ENCODE assay signal across 8 cellular contexts in the genomic region with DNA sequence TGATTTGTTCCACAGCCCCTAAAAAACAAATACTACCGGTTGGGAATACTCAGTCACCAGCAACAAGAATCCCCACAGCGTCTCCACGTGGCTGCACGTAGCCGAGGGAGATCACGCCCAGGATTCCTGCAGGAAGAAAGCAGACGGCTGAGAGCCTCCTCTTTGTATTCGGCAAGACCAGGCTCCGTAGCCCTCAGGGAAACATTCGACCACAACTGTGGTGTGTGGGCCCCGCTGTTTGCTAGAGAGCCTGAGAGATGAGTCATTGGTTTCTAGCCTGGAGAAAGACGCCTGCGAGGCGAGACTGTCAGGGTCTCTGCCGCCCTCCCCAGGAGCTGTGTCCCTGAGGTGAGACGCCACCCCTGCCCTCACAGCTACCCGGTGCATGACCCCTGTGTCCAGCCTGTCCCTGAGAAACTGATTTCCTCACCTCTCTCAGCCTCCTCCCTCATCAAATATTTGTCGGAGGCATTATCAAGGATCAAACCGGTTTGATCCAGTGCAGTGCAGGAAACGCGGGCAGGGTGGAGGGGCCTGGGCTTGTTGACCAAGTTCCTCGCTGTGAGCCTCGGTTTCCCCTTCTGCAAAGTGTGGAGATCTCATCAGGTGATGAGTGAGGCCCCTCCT. TPM values are rescaled to one million over a fixed set of nuclear protein-coding genes. Genes with fewer than 3 reads are reported as not detected.
A peak's percentile ranks its signal among the peaks of the same experiment; 100 is the strongest.
DNase-seq lines count a peak whose midpoint lies in the region; ATAC-seq and TF ChIP-seq lines count a peak whose summit lies in the region.

No MANE protein-coding gene starts in this region.

- H3K23ac ChIP-seq in mesenchymal stem cell (ENCODE audit: low read length in 2 of 2) = no peak overlapping the region

- CTCF ChIA-PET in activated B cell treated with CpG ODN at 0.5 μM for 24 hours (lab: Charles Lee) = no interaction called here

- H3K27me3 Mint-ChIP-seq in activated B cell treated with CpG ODN at 0.5 μM for 24 hours = peaks cover 7% of the 10 kb centered on the region

- WGBS in mesenchymal stem cell = 14% methylated on average over 23 of the region's 23 CpGs

- no peak overlapping the region for H3K4me3 Mint-ChIP-seq in activated B cell treated with CpG ODN at 0.5 μM for 24 hours

- H3K9ac ChIP-seq in mesenchymal stem cell (ENCODE audit: low read length) = peak overlapping the region; percentile 65

- H3K14ac ChIP-seq in mesenchymal stem cell (ENCODE audit: low read length in 2 of 2) = no peak overlapping the region

- H3K4me3 ChIP-seq in breast epithelium (peak overlapping the region in 2 of 3 donors; percentile 6 to 47), mesenchymal stem cell (ENCODE audit: insufficient read depth in 1 of 2, low read depth in 1 of 2, low read length in 2 of 2) (peak overlapping the region in 1 of 2 experiments; percentile 50)

- peaks cover 6 to 9% of the 10 kb centered on the region in 2 donors for H3K4me1 ChIP-seq in breast epithelium
- peaks cover 30% of the 10 kb centered on the region for H3K4me1 ChIP-seq in mesenchymal stem cell (ENCODE audit: control insufficient read depth, insufficient read depth, low read depth, low read length)

- H3K9me3 ChIP-seq in breast epithelium (no peaks in the 10 kb centered on the region), mesenchymal stem cell (ENCODE audit: control insufficient read depth, low read length) (no peaks in the 10 kb centered on the region)

- peak; percentile 88 for DNase-seq in AG08396 (ENCODE audit: low spot score)
- DNase-seq in HT1080 (ENCODE audit: low read depth) = peak; percentile 94
- no peak for DNase-seq in activated B cell treated with CpG ODN at 0.5 μM for 24 hours
- peak; percentile 82 to 83 for DNase-seq in breast epithelium (ENCODE audit: low spot score in 2 of 2)
- DNase-seq in mesenchymal stem cell = peak; percentile 97
- DNase-seq in stimulated activated CD8-positive, alpha-beta memory T cell treated with anti-CD3 and anti-CD28 coated beads, Interleukin-4, amount 100 ng/mL, for 24 hours (ENCODE audit: low read depth) = peak; percentile 71
- DNase-seq in COR-L47 (lab: John Stamatoyannopoulos, UW) = no peak

- peak overlapping the region; percentile 88 for H4K8ac ChIP-seq in mesenchymal stem cell (ENCODE audit: low read length)

- H2AK5ac ChIP-seq in mesenchymal stem cell (ENCODE audit: low read length, severe bottlenecking) = peak overlapping the region; percentile 78

- H3K9me3 Mint-ChIP-seq in activated B cell treated with CpG ODN at 0.5 μM for 24 hours = no peaks in the 10 kb centered on the region

- H3K4me2 ChIP-seq in mesenchymal stem cell (ENCODE audit: low read length, poor library complexity, severe bottlenecking) = peak overlapping the region; percentile 47

- peak overlapping the region; percentile 19 to 54 for H2BK12ac ChIP-seq in mesenchymal stem cell (ENCODE audit: low read length in 2 of 2)

- H4K91ac ChIP-seq in mesenchymal stem cell (ENCODE audit: low read length) = peak overlapping the region; percentile 70

- H3K27ac Mint-ChIP-seq in activated B cell treated with CpG ODN at 0.5 μM for 24 hours = no peak overlapping the region

- H3K36me3 Mint-ChIP-seq in activated B cell treated with CpG ODN at 0.5 μM for 24 hours (ENCODE audit: low read depth) = no peaks in the 10 kb centered on the region

- no peak for TF ChIP-seq POLR2A in breast epithelium (IDR thresholded peaks at IDR 0.05)

- H3K27ac ChIP-seq in breast epithelium (peak overlapping the region; percentile 89), mesenchymal stem cell (ENCODE audit: low read length, poor library complexity, severe bottlenecking) (peak overlapping the region; percentile 80)

- no peaks in the 10 kb centered on the region for H3K27me3 ChIP-seq in breast epithelium
- peaks cover 0 to 3% of the 10 kb centered on the region in 2 experiments for H3K27me3 ChIP-seq in mesenchymal stem cell (ENCODE audit: control insufficient read depth in 1 of 2, insufficient read depth in 1 of 2, low read length in 2 of 2)

- H2BK5ac ChIP-seq in mesenchymal stem cell (ENCODE audit: low read depth, low read length, poor library complexity, severe bottlenecking) = peak overlapping the region; percentile 76

- intact Hi-C loops in activated B cell treated with CpG ODN at 0.5 μM for 24 hours (cut with micrococcal nuclease) = no loop called here
- intact Hi-C loops in breast epithelium (cut with DNase I; ENCODE audit: low total_unique reads) = no loop called here

- no peaks in the 10 kb centered on the region for H3K4me1 Mint-ChIP-seq in activated B cell treated with CpG ODN at 0.5 μM for 24 hours

- peak overlapping the region; percentile 91 for H2BK15ac ChIP-seq in mesenchymal stem cell (ENCODE audit: low read depth, poor library complexity, severe bottlenecking)

- H3K36me3 ChIP-seq in breast epithelium = no peaks in the 10 kb centered on the region
- no peaks in the 10 kb centered on the region for H3K36me3 ChIP-seq in mesenchymal stem cell (ENCODE audit: control insufficient read depth in 1 of 2, insufficient read depth in 2 of 2, low read depth in 1 of 2, low read length in 2 of 2)

- H3K4ac ChIP-seq in mesenchymal stem cell (ENCODE audit: low read depth in 1 of 2, low read length in 2 of 2) = peak overlapping the region; percentile 75 to 94

- peak overlapping the region; percentile 39 for H2AFZ ChIP-seq in mesenchymal stem cell (ENCODE audit: low read depth, low read length)

- H3K18ac ChIP-seq in mesenchymal stem cell (ENCODE audit: low read depth in 1 of 2, low read length in 2 of 2) = peak overlapping the region; percentile 14 to 92

- TF ChIP-seq CTCF in activated B cell treated with CpG ODN at 0.5 μM for 24 hours (IDR thresholded peaks at IDR 0.05) (no peak), breast epithelium (IDR thresholded peaks at IDR 0.05) (no peak)

- peak overlapping the region; percentile 75 for H2BK120ac ChIP-seq in mesenchymal stem cell (ENCODE audit: low read depth, low read length)

- ATAC-seq in GM19452 (IDR thresholded peaks at IDR 0.05; ENCODE audit: unreplicated experiment) (peak; percentile 76), activated B cell treated with CpG ODN at 0.5 μM for 24 hours (ENCODE audit: low read depth) (peak; percentile 56)

- POLR2A ChIA-PET in activated B cell treated with CpG ODN at 0.5 μM for 24 hours (lab: Charles Lee) = interaction anchor here (0.6 kb wide), 1 partner anchor 1115 kb away, joined by 5 read pairs; no protein-coding TSS in a partner anchor

- peaks cover 9% of the 10 kb centered on the region for H3K79me1 ChIP-seq in mesenchymal stem cell (replicated peaks; ENCODE audit: low read length, poor library complexity, severe bottlenecking)

RNA-seq across cellular contexts. Expression of a gene that starts 4.7 kb away (rescaled TPM):
- not detected in 2 replicates for total RNA-seq in HT1080 (2014; rRNA removed; shearing (Covaris generic))
- polyA plus RNA-seq in HT1080 (2015; cell fraction: cytosol; rRNA removed) = not detected in 2 replicates
- not detected in 2 replicates for polyA plus RNA-seq in HT1080 (2015; cell fraction: nucleus; rRNA removed)
- total RNA-seq in activated B cell treated with CpG ODN at 0.5 μM for 24 hours = not detected in 2 replicates
- under 1 TPM in 2 of 3 donors, not detected in 1; 0.29 to 0.98 TPM for total RNA-seq in breast epithelium
- polyA plus RNA-seq in mesenchymal stem cell (2013, experiment 1 of 2) = not detected
- not detected for polyA plus RNA-seq in mesenchymal stem cell (2013, experiment 2 of 2)

RNA-seq across cellular contexts. Expression of a gene that starts 20.7 kb away (rescaled TPM):
- total RNA-seq in HT1080 (2014; rRNA removed; shearing (Covaris generic)) = 65.0 and 70.6 TPM in 2 replicates
- 58.3 and 72.5 TPM in 2 replicates for polyA plus RNA-seq in HT1080 (2015; cell fraction: cytosol; rRNA removed)
- polyA plus RNA-seq in HT1080 (2015; cell fraction: nucleus; rRNA removed) = 51.9 and 59.4 TPM in 2 replicates
- total RNA-seq in activated B cell treated with CpG ODN at 0.5 μM for 24 hours (39.1 and 39.5 TPM in 2 replicates), breast epithelium (10 to 100 TPM; 48.0 to 78.0 (median 70.1) TPM)
- polyA plus RNA-seq in mesenchymal stem cell (2013, experiment 1 of 2) = 41.0 TPM
- 43.0 TPM for polyA plus RNA-seq in mesenchymal stem cell (2013, experiment 2 of 2)

RNA-seq across cellular contexts. Expression of a gene that starts 27.0 kb away (rescaled TPM):
- 23.8 and 24.5 TPM in 2 replicates for total RNA-seq in HT1080 (2014; rRNA removed; shearing (Covaris generic))
- polyA plus RNA-seq in HT1080 (2015; cell fraction: cytosol; rRNA removed) = 22.3 and 25.5 TPM in 2 replicates
- 12.0 and 13.1 TPM in 2 replicates for polyA plus RNA-seq in HT1080 (2015; cell fraction: nucleus; rRNA removed)
- total RNA-seq in activated B cell treated with CpG ODN at 0.5 μM for 24 hours (19.8 and 20.3 TPM in 2 replicates), breast epithelium (10 to 100 TPM; 18.9 to 23.6 (median 19.8) TPM)
- 19.9 TPM for polyA plus RNA-seq in mesenchymal stem cell (2013, experiment 1 of 2)
- polyA plus RNA-seq in mesenchymal stem cell (2013, experiment 2 of 2) = 19.9 TPM

RNA-seq across cellular contexts. Expression of a gene that starts 48.5 kb away (rescaled TPM):
- total RNA-seq in HT1080 (2014; rRNA removed; shearing (Covaris generic)) = 126 and 155 TPM in 2 replicates
- 374 and 385 TPM in 2 replicates for polyA plus RNA-seq in HT1080 (2015; cell fraction: cytosol; rRNA removed)
- polyA plus RNA-seq in HT1080 (2015; cell fraction: nucleus; rRNA removed) = 183 and 194 TPM in 2 replicates
- total RNA-seq in activated B cell treated with CpG ODN at 0.5 μM for 24 hours (93.8 and 93.9 TPM in 2 replicates), breast epithelium (100 to 1,000 TPM; 119 to 172 (median 142) TPM)
- 265 TPM for polyA plus RNA-seq in mesenchymal stem cell (2013, experiment 1 of 2)
- polyA plus RNA-seq in mesenchymal stem cell (2013, experiment 2 of 2) = 268 TPM

Comparison
In these comparisons a context has a peak if more than half of its experiments do, and no peak if none do; other contexts are left out.
1. DNase-seq: peak in AG08396 (single experiment), HT1080 (single experiment), breast epithelium (2 of 2), mesenchymal stem cell (single experiment) and stimulated activated CD8-positive, alpha-beta memory T cell treated with anti-CD3 and anti-CD28 coated beads, Interleukin-4, amount 100 ng/mL, for 24 hours (single experiment); none in activated B cell treated with CpG ODN at 0.5 μM for 24 hours (single experiment) and COR-L47 (single experiment).